Comparison of ENCODE assay signal across 19 cellular contexts in the genomic region with DNA sequence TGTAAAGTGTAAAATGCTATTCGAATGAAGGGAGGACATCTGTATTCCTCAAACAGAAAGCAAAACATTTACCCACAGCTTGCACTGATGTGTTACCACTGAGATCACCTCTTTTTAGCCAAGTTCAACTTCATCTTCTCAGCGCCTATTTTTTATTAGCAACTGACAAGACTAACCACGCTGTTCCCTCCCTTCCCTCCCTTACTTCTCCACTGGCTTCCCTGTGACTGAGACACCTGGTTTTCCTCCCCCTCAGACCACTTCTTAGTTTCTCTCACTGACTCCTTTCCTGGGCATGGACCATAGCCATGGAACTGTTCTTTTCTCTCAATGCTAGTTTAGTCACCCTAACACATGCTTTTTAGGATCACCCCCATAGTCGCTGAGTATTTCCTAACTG.
"Had no signal": no experiment of that assay in that cellular context is flagged by ENCODE, and none has a peak within 500 bp of the region (broad histone marks: within the 10 kb centered on the region; RNA-seq: fewer than 3 reads in every experiment).

No MANE protein-coding gene starts in this region.

- H3K9me3 Mint-ChIP-seq: activated CD4-positive, alpha-beta memory T cell treated with anti-CD3 and anti-CD28 coated beads, Interleukin-2, amount 10 ng/mL, durations not matched to agents 7 days and 5 days; activated naive CD4-positive, alpha-beta T cell treated with anti-CD3 and anti-CD28 coated beads, Interleukin-2, amount 50 U/mL, for 24 hours; activated T-helper 1 cell treated with anti-CD3 and anti-CD28 coated beads, Interleukin-12 subunit alpha, Interleukin-12 subunit beta, Interleukin-2, Interleukin-4 antibody, amounts not matched to agents 30 ng/mL and 10 ng/mL and 1 ng/mL, durations not matched to agents 14 hours and 24 hours and 36 hours; stimulated activated naive CD8-positive, alpha-beta T cell treated with anti-CD3 and anti-CD28 coated beads, Interleukin-15, amount 100 ng/mL, for 72 hours had no signal

- H3K4me1 ChIP-seq: pancreas, psoas muscle had no signal

- DNase-seq: activated CD4-positive, alpha-beta memory T cell treated with anti-CD3 and anti-CD28 coated beads, Interleukin-2, amount 10 ng/mL, durations not matched to agents 7 days and 5 days; activated CD4-positive, alpha-beta T cell treated with anti-CD3 and anti-CD28 coated beads for 36 hours; activated gamma-delta T cell; anterior cingulate cortex; body of pancreas; foreskin fibroblast; heart right ventricle; left colon; lower lobe of right lung; nephron progenitor cell; pancreas; psoas muscle; stimulated activated CD4-positive, alpha-beta T cell treated with anti-CD3 and anti-CD28 coated beads, Interleukin-12 subunit alpha, Interleukin-12 subunit beta, amount 100 ng/mL, for 4 hours; stimulated activated naive CD8-positive, alpha-beta T cell treated with anti-CD3 and anti-CD28 coated beads, Interleukin-15, amount 100 ng/mL, for 72 hours; T-helper 1 cell; tibial artery had no signal

- H3K4me3 ChIP-seq: body of pancreas, heart right ventricle, lower lobe of right lung, pancreas, psoas muscle, right atrium auricular region, tibial artery had no signal

- H3K36me3 ChIP-seq: heart right ventricle, lower lobe of right lung, pancreas, right atrium auricular region, tibial artery had no signal

- H3K27ac ChIP-seq: body of pancreas, heart right ventricle, lower lobe of right lung, pancreas, psoas muscle, tibial artery had no signal

- H3K4me3 Mint-ChIP-seq: activated CD4-positive, alpha-beta memory T cell treated with anti-CD3 and anti-CD28 coated beads, Interleukin-2, amount 10 ng/mL, durations not matched to agents 7 days and 5 days; activated CD4-positive, alpha-beta T cell treated with anti-CD3 and anti-CD28 coated beads for 36 hours; activated naive CD4-positive, alpha-beta T cell treated with anti-CD3 and anti-CD28 coated beads, Interleukin-2, amount 50 U/mL, for 24 hours; activated T-helper 1 cell treated with anti-CD3 and anti-CD28 coated beads, Interleukin-12 subunit alpha, Interleukin-12 subunit beta, Interleukin-2, Interleukin-4 antibody, amounts not matched to agents 30 ng/mL and 10 ng/mL and 1 ng/mL, durations not matched to agents 14 hours and 24 hours and 36 hours; nephron progenitor cell; stimulated activated naive CD8-positive, alpha-beta T cell treated with anti-CD3 and anti-CD28 coated beads, Interleukin-15, amount 100 ng/mL, for 72 hours had no signal

- H3K27me3 ChIP-seq: body of pancreas, pancreas, right atrium auricular region had no signal

- ATAC-seq: activated CD4-positive, alpha-beta T cell treated with anti-CD3 and anti-CD28 coated beads for 36 hours; body of pancreas; heart right ventricle; left colon; lower lobe of right lung; pancreas; psoas muscle; stimulated activated naive CD8-positive, alpha-beta T cell treated with anti-CD3 and anti-CD28 coated beads, Interleukin-15, amount 100 ng/mL, for 72 hours had no signal

- H3K9me3 ChIP-seq: body of pancreas, heart right ventricle, lower lobe of right lung, pancreas, psoas muscle, right atrium auricular region, tibial artery had no signal

- H3K36me3 Mint-ChIP-seq: activated naive CD4-positive, alpha-beta T cell treated with anti-CD3 and anti-CD28 coated beads, Interleukin-2, amount 50 U/mL, for 24 hours had no signal

- H3K27ac Mint-ChIP-seq: activated CD4-positive, alpha-beta memory T cell treated with anti-CD3 and anti-CD28 coated beads, Interleukin-2, amount 10 ng/mL, durations not matched to agents 7 days and 5 days; activated CD4-positive, alpha-beta T cell treated with anti-CD3 and anti-CD28 coated beads for 36 hours; activated naive CD4-positive, alpha-beta T cell treated with anti-CD3 and anti-CD28 coated beads, Interleukin-2, amount 50 U/mL, for 24 hours; activated T-helper 1 cell treated with anti-CD3 and anti-CD28 coated beads, Interleukin-12 subunit alpha, Interleukin-12 subunit beta, Interleukin-2, Interleukin-4 antibody, amounts not matched to agents 30 ng/mL and 10 ng/mL and 1 ng/mL, durations not matched to agents 14 hours and 24 hours and 36 hours; nephron progenitor cell; stimulated activated naive CD8-positive, alpha-beta T cell treated with anti-CD3 and anti-CD28 coated beads, Interleukin-15, amount 100 ng/mL, for 72 hours had no signal
